In genomic region chr19:15288146-15288963, GRCh38 we compare ENCODE assay signal across 8 cellular contexts. TPM values are rescaled to one million over a fixed set of nuclear protein-coding genes. Genes with fewer than 3 reads are reported as not detected.
DNase-seq lines count a peak whose midpoint lies in the region; ATAC-seq, FAIRE-seq and TF ChIP-seq lines count a peak whose summit lies in the region.

No MANE protein-coding gene starts in this region.

- H2BK5ac ChIP-seq in mesenchymal stem cell (ENCODE audit: low read depth, low read length, poor library complexity, severe bottlenecking) = no peak overlapping the region

- H3K4me3 Mint-ChIP-seq in brain = peak overlapping the region; percentile 65 to 78 (median 70)

- no peak overlapping the region for H2AFZ ChIP-seq in mesenchymal stem cell (ENCODE audit: low read depth, low read length)

- peak overlapping the region; percentile 32 for H3K9ac ChIP-seq in mesenchymal stem cell (ENCODE audit: low read length)
- no peak overlapping the region for H3K9ac ChIP-seq in colonic mucosa (ENCODE audit: low read depth in 2 of 2, low read length in 2 of 2)

- H3K18ac ChIP-seq in mesenchymal stem cell (ENCODE audit: low read depth in 1 of 2, low read length in 2 of 2) = no peak overlapping the region

- no peak overlapping the region for H2BK120ac ChIP-seq in mesenchymal stem cell (ENCODE audit: low read depth, low read length)

- H3K4me1 Mint-ChIP-seq in brain = peaks cover 98% of the 10 kb centered on the region

- H3K9me3 ChIP-seq in mesenchymal stem cell (ENCODE audit: control insufficient read depth, low read length) = no peaks in the 10 kb centered on the region
- H3K9me3 ChIP-seq in aorta (ENCODE audit: control insufficient read depth, low read length) = no peaks in the 10 kb centered on the region
- H3K9me3 ChIP-seq in colonic mucosa = no peaks in the 10 kb centered on the region

- peaks cover 41% of the 10 kb centered on the region for H3K4me1 ChIP-seq in mesenchymal stem cell (ENCODE audit: control insufficient read depth, insufficient read depth, low read depth, low read length)
- H3K4me1 ChIP-seq in aorta (ENCODE audit: control insufficient read depth in 1 of 2, insufficient read depth in 2 of 2, low read length in 2 of 2) = peaks cover 14 to 21% of the 10 kb centered on the region in 2 donors
- peaks cover 13% of the 10 kb centered on the region for H3K4me1 ChIP-seq in colonic mucosa

- WGBS in mesenchymal stem cell = 86% methylated on average over 10 of the region's 14 CpGs
- WGBS in aorta, 2 donors = 17 to 19% methylated on average over 14 of the region's 14 CpGs

- peaks cover 6% of the 10 kb centered on the region for H3K36me3 Mint-ChIP-seq in brain

- H4K8ac ChIP-seq in mesenchymal stem cell (ENCODE audit: low read length) = no peak overlapping the region

- H3K27me3 ChIP-seq in mesenchymal stem cell (ENCODE audit: control insufficient read depth in 1 of 2, insufficient read depth in 1 of 2, low read length in 2 of 2) (no peaks in the 10 kb centered on the region), aorta (ENCODE audit: control insufficient read depth in 1 of 2, insufficient read depth in 2 of 2, low read length in 1 of 2) (no peaks in the 10 kb centered on the region), colonic mucosa (no peaks in the 10 kb centered on the region)

- H3K27ac Mint-ChIP-seq in brain = peak overlapping the region; percentile 90 to 97 (median 93)

- no peak overlapping the region for H3K4me3 ChIP-seq in mesenchymal stem cell (ENCODE audit: insufficient read depth in 1 of 2, low read depth in 1 of 2, low read length in 2 of 2)
- no peak overlapping the region for H3K4me3 ChIP-seq in aorta (ENCODE audit: low read length in 2 of 2)
- no peak overlapping the region for H3K4me3 ChIP-seq in colonic mucosa

- no peak for DNase-seq in GM12891 (ENCODE audit: insufficient read length, low spot score)
- peak; percentile 58 for DNase-seq in NCI-H446 treated with DMSO at 0.1 percent for 48 hours (lab: John Stamatoyannopoulos, UW)
- no peak for DNase-seq in mesenchymal stem cell
- peak in 1 of 2 donors; percentile 75 for DNase-seq in aorta
- DNase-seq in LoVo (ENCODE audit: low spot score) = no peak
- DNase-seq in colonic mucosa = no peak

- H4K91ac ChIP-seq in mesenchymal stem cell (ENCODE audit: low read length) = no peak overlapping the region

- peaks cover 0 to 2% of the 10 kb centered on the region in 2 experiments for H3K36me3 ChIP-seq in mesenchymal stem cell (ENCODE audit: control insufficient read depth in 1 of 2, insufficient read depth in 2 of 2, low read depth in 1 of 2, low read length in 2 of 2)
- no peaks in the 10 kb centered on the region for H3K36me3 ChIP-seq in aorta (ENCODE audit: control insufficient read depth in 1 of 2, insufficient read depth in 2 of 2, low read length in 1 of 2)
- H3K36me3 ChIP-seq in colonic mucosa = no peaks in the 10 kb centered on the region

- H3K14ac ChIP-seq in mesenchymal stem cell (ENCODE audit: low read length in 2 of 2) = no peak overlapping the region

- peak; percentile 43 for FAIRE-seq in GM12891 (lab: Jason Lieb, UNC)

- no peak overlapping the region for H3K4me2 ChIP-seq in mesenchymal stem cell (ENCODE audit: low read length, poor library complexity, severe bottlenecking)

- H2AK5ac ChIP-seq in mesenchymal stem cell (ENCODE audit: low read length, severe bottlenecking) = no peak overlapping the region

- no peaks in the 10 kb centered on the region for H3K27me3 Mint-ChIP-seq in brain

- intact Hi-C loops in aorta (cut with DNase I) = no loop called here
- intact Hi-C loops in colonic mucosa (cut with DNase I) = no loop called here

- peak overlapping the region; percentile 15 for H3K27ac ChIP-seq in mesenchymal stem cell (ENCODE audit: low read length, poor library complexity, severe bottlenecking)
- no peak overlapping the region for H3K27ac ChIP-seq in aorta (ENCODE audit: low read depth in 1 of 2, low read length in 2 of 2)
- H3K27ac ChIP-seq in colonic mucosa = no peak overlapping the region

- no peak for TF ChIP-seq POLR2A in GM12891 (IDR thresholded peaks at IDR 0.05; ENCODE audit: low read depth, low read length)

- H3K23ac ChIP-seq in mesenchymal stem cell (ENCODE audit: low read length in 2 of 2) = no peak overlapping the region

- no peak overlapping the region for H3K4ac ChIP-seq in mesenchymal stem cell (ENCODE audit: low read depth in 1 of 2, low read length in 2 of 2)

- peaks cover 0 to 2% (median 0%) of the 10 kb centered on the region in 5 experiments for H3K9me3 Mint-ChIP-seq in brain

- H3K79me1 ChIP-seq in mesenchymal stem cell (replicated peaks; ENCODE audit: low read length, poor library complexity, severe bottlenecking) = no peaks in the 10 kb centered on the region

- H2BK12ac ChIP-seq in mesenchymal stem cell (ENCODE audit: low read length in 2 of 2) = no peak overlapping the region

- ATAC-seq in aorta (ENCODE audit: low FRiP score) (peak; percentile 64), GM21526 (IDR thresholded peaks at IDR 0.05; ENCODE audit: low FRiP score, unreplicated experiment) (no peak)

- TF ChIP-seq CTCF in brain (conservative IDR thresholded peaks at IDR 0.05) (peak in 1 of 2 experiments; percentile 13), colonic mucosa (IDR thresholded peaks at IDR 0.05) (no peak)

- H2BK15ac ChIP-seq in mesenchymal stem cell (ENCODE audit: low read depth, poor library complexity, severe bottlenecking) = no peak overlapping the region

TF ChIP-seq in GM12891, 5 proteins besides CTCF, POLR2A, EP300 and RAD21:
- TF ChIP-seq SPI1 (IDR thresholded peaks at IDR 0.05; ENCODE audit: low read depth, low read length) (peak; percentile 62), POLR2AphosphoS5 (IDR thresholded peaks at IDR 0.05; ENCODE audit: low read depth, low read length) (no peak)

RNA-seq across cellular contexts. Expression of gene BRD4, which starts 44.0 kb away (rescaled TPM):
- 27.0 TPM for polyA plus RNA-seq in GM12891 (2012; ENCODE audit: low read depth, missing spikeins)
- 46.0 TPM for polyA plus RNA-seq in brain (ENCODE audit: insufficient read depth, low read depth, low replicate concordance)
- 59.9 TPM for polyA plus RNA-seq in mesenchymal stem cell (2013, experiment 1 of 2)
- polyA plus RNA-seq in mesenchymal stem cell (2013, experiment 2 of 2) = 57.1 TPM
- total RNA-seq in aorta = 100 to 1,000 TPM; 123 to 126 TPM
- 10 to 100 TPM; 12.3 to 50.6 TPM for polyA plus RNA-seq in aorta
- total RNA-seq in colonic mucosa = 10 to 100 TPM; 67.2 to 82.7 TPM

RNA-seq across cellular contexts. Expression of gene EPHX3, which starts 56.1 kb away (rescaled TPM):
- 0.14 TPM for polyA plus RNA-seq in GM12891 (2012; ENCODE audit: low read depth, missing spikeins)
- polyA plus RNA-seq in brain (ENCODE audit: insufficient read depth, low read depth, low replicate concordance) (not detected), aorta (1 to 10 TPM in 1 of 2 donors, not detected in 1; 1.0 TPM)
- 0.01 TPM for polyA plus RNA-seq in mesenchymal stem cell (2013, experiment 1 of 2)
- not detected for polyA plus RNA-seq in mesenchymal stem cell (2013, experiment 2 of 2)
- total RNA-seq in aorta (1 to 10 TPM in 1 of 2 donors, under 1 TPM in 1; 0.48 to 1.0 TPM), colonic mucosa (under 1 TPM; 0.53 to 0.82 TPM)
